ENCODE assay signal across 8 cellular contexts in the genomic region with DNA sequence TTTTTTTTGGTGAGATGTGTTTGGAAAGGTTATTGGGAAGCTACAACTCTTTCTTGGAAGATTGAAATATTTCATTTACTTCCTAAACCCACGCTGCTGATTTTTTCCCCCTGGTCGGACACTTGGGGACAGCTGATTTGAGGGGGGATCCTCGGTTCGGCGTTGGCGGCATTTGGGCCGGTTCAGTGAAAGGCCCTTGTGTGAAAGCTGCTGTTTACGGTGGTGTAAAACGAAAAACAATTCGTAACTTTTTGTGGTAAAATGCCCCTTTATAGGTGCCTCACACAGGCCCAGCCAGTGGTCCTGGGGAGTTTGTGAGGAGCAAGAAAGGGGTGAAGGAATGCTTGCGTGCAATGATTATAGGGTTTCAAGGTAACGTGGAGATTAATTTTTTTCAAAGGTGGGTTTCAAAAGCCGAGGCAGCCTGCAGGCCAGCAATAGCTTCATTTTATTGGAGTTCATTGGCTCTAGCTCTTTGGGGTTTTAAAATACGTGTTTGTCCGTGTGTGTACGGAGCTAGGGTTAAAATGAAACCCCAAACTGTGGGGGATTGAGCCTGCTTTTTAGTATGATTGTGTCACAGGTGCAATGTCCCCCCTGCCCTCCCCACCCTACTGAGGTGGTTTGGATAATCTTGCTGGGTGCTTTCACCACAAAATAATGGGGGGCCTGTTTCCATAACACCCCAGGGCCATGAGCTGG.
DNase-seq lines count a peak whose midpoint lies in the region; ATAC-seq and TF ChIP-seq lines count a peak whose summit lies in the region.

No MANE protein-coding gene starts in this region.

- H3K9me3 ChIP-seq in body of pancreas (no peaks in the 10 kb centered on the region), lung (ENCODE audit: control insufficient read depth in 2 of 2, insufficient read depth in 1 of 2, low read length in 1 of 2) (no peaks in the 10 kb centered on the region), uterus (no peaks in the 10 kb centered on the region)

- H3K27me3 Mint-ChIP-seq in activated naive CD8-positive, alpha-beta T cell: no peaks in the 10 kb centered on the region
- no peaks in the 10 kb centered on the region for H3K27me3 Mint-ChIP-seq in activated naive CD8-positive, alpha-beta T cell treated with anti-CD3 and anti-CD28 coated beads for 36 hours

- H3K4me3 ChIP-seq in body of pancreas (peak overlapping the region; percentile 67 to 81), lung (peak overlapping the region; percentile 73), uterus (peak overlapping the region; percentile 88 to 94)

- H3K36me3 Mint-ChIP-seq in activated naive CD8-positive, alpha-beta T cell: no peaks in the 10 kb centered on the region
- peaks cover 2% of the 10 kb centered on the region for H3K36me3 Mint-ChIP-seq in activated naive CD8-positive, alpha-beta T cell treated with anti-CD3 and anti-CD28 coated beads for 36 hours

- 2 to 10% methylated on average over 16 of the region's 16 CpGs for WGBS in body of pancreas, 2 donors
- 14 to 37% methylated on average over 16 of the region's 16 CpGs for WGBS in lung, 2 donors

- H3K36me3 ChIP-seq in body of pancreas (replicated peaks in 1 of 2; ENCODE audit: insufficient read depth in 1 of 2, low read depth in 2 of 2): no peaks in the 10 kb centered on the region
- H3K36me3 ChIP-seq in lung (ENCODE audit: control insufficient read depth in 2 of 2, insufficient read depth in 2 of 2, low read length in 2 of 2): peaks cover 0 to 7% of the 10 kb centered on the region in 2 donors
- H3K36me3 ChIP-seq in uterus: no peaks in the 10 kb centered on the region

- DNase-seq in activated naive CD8-positive, alpha-beta T cell treated with anti-CD3 and anti-CD28 coated beads for 36 hours: no peak
- DNase-seq in body of pancreas (peak in 2 of 4 donors; percentile 9 to 11), lung (ENCODE audit: low spot score) (no peak), uterus (peak in 1 of 2 donors; percentile 13), NCI-H2107 treated with DMSO at 0.1 percent for 48 hours (lab: John Stamatoyannopoulos, UW; ENCODE audit: unreplicated experiment) (no peak), AML-193 (lab: John Stamatoyannopoulos, UW) (no peak)

- intact Hi-C loops in body of pancreas (cut with DNase I) (no loop called here), uterus (cut with DNase I; ENCODE audit: low total_unique reads) (loop anchor here (10.0 kb wide), 1 partner anchor 58 kb away; no protein-coding TSS in a partner anchor)

- peak overlapping the region; percentile 84 for H3K4me3 Mint-ChIP-seq in activated naive CD8-positive, alpha-beta T cell
- no peak overlapping the region for H3K4me3 Mint-ChIP-seq in activated naive CD8-positive, alpha-beta T cell treated with anti-CD3 and anti-CD28 coated beads for 36 hours

- ATAC-seq in body of pancreas (no peak), lung (ENCODE audit: insufficient read depth, low FRiP score) (no peak), HG03045 (IDR thresholded peaks at IDR 0.05; ENCODE audit: unreplicated experiment) (no peak)

- TF ChIP-seq CTCF in body of pancreas (IDR thresholded peaks at IDR 0.05): no peak
- TF ChIP-seq CTCF in lung (IDR thresholded peaks at IDR 0.05; ENCODE audit: control extremely low read depth, extremely low read depth): no peak
- TF ChIP-seq CTCF in uterus (IDR thresholded peaks at IDR 0.05): no peak

- no peaks in the 10 kb centered on the region for H3K9me3 Mint-ChIP-seq in activated naive CD8-positive, alpha-beta T cell (ENCODE audit: low read depth)
- no peaks in the 10 kb centered on the region for H3K9me3 Mint-ChIP-seq in activated naive CD8-positive, alpha-beta T cell treated with anti-CD3 and anti-CD28 coated beads for 36 hours

- H3K27ac ChIP-seq in body of pancreas: peak overlapping the region; percentile 98 to 100 (median 99)
- peak overlapping the region; percentile 91 to 95 for H3K27ac ChIP-seq in lung (ENCODE audit: low read depth in 1 of 2, low read length in 1 of 2)
- peak overlapping the region; percentile 99 to 100 for H3K27ac ChIP-seq in uterus

- TF ChIP-seq POLR2A in body of pancreas (IDR thresholded peaks at IDR 0.05) (no peak), uterus (IDR thresholded peaks at IDR 0.05) (no peak)

- H3K4me1 ChIP-seq in body of pancreas: peaks cover 49% of the 10 kb centered on the region
- H3K4me1 ChIP-seq in lung (ENCODE audit: control insufficient read depth in 2 of 2, insufficient read depth in 2 of 2, low read length in 2 of 2): peaks cover 9 to 19% of the 10 kb centered on the region in 2 donors
- peaks cover 0 to 11% of the 10 kb centered on the region in 2 donors for H3K4me1 ChIP-seq in uterus

- H3K27me3 ChIP-seq in body of pancreas (no peaks in the 10 kb centered on the region), lung (ENCODE audit: control insufficient read depth, insufficient read depth) (no peaks in the 10 kb centered on the region), uterus (no peaks in the 10 kb centered on the region)

- H3K27ac Mint-ChIP-seq in activated naive CD8-positive, alpha-beta T cell: no peak overlapping the region
- H3K27ac Mint-ChIP-seq in activated naive CD8-positive, alpha-beta T cell treated with anti-CD3 and anti-CD28 coated beads for 36 hours: no peak overlapping the region

- H3K4me1 Mint-ChIP-seq in activated naive CD8-positive, alpha-beta T cell (ENCODE audit: low read depth): peaks cover 43% of the 10 kb centered on the region
- peaks cover 33% of the 10 kb centered on the region for H3K4me1 Mint-ChIP-seq in activated naive CD8-positive, alpha-beta T cell treated with anti-CD3 and anti-CD28 coated beads for 36 hours
